In the genomic region with DNA sequence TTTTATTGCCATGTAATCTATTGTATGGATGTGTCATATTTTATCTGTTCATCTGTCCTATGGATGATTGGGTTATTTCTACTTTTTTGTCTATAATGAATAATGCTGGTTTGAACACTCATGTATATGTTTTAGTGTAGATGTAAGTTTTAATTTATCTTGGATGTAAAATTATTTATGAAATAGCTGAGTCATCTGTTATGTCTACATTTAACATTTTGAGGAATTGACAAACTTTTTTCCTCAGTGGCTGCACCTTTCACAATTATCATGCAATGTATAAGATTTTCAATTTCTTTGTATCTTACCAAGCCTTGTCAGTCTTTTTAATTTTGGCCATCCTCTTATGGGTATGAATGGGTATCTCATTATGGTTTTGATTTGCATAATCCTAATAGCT, we compare ENCODE assay signal across 25 cellular contexts.
"Had no signal": no experiment of that assay in that cellular context is flagged by ENCODE, and none has a peak within 500 bp of the region (broad histone marks: within the 10 kb centered on the region; RNA-seq: fewer than 3 reads in every experiment).

No MANE protein-coding gene starts in this region.

- FAIRE-seq: endometrium had no signal

- ATAC-seq: effector memory CD8-positive, alpha-beta T cell; esophagus mucosa; gastroesophageal sphincter; heart left ventricle; left cardiac atrium; left lung; left ventricle myocardium superior; lower lobe of right lung; mucosa of descending colon had no signal

- DNase-seq: colonic mucosa; cortex of kidney; effector CD8-positive, alpha-beta T cell; effector memory CD8-positive, alpha-beta T cell; endodermal cell; erythroblast; esophagus squamous epithelium; foreskin fibroblast; foreskin melanocyte; heart left ventricle; hypothalamus; immature natural killer cell; islet precursor cell; left cardiac atrium; left lung; left ventricle myocardium superior; lower lobe of right lung; mesenchymal stem cell; mucosa of descending colon; naive B cell had no signal

- H3K4me3 ChIP-seq: colonic mucosa, esophagus squamous epithelium, gastroesophageal sphincter, heart left ventricle, hepatocyte, left lung, lower lobe of right lung, mucosa of descending colon had no signal

- H3K9me3 ChIP-seq: colonic mucosa, esophagus squamous epithelium, gastroesophageal sphincter, heart left ventricle, left lung, lower lobe of right lung, mucosa of descending colon had no signal

- H3K27ac ChIP-seq: colonic mucosa, epithelial cell of prostate, esophagus squamous epithelium, gastroesophageal sphincter, heart left ventricle, hepatocyte, left lung, lower lobe of right lung had no signal

- H3K4me1 ChIP-seq: colonic mucosa, esophagus squamous epithelium, gastroesophageal sphincter, heart left ventricle, left lung, lower lobe of right lung had no signal

- H3K36me3 ChIP-seq: colonic mucosa, esophagus squamous epithelium, gastroesophageal sphincter, heart left ventricle, left lung, lower lobe of right lung had no signal

- H2AFZ ChIP-seq: hepatocyte had no signal

- H3K79me2 ChIP-seq: hepatocyte had no signal

- H3K4me2 ChIP-seq: hepatocyte had no signal

- H3K27me3 ChIP-seq: colonic mucosa, esophagus squamous epithelium, gastroesophageal sphincter, heart left ventricle, hepatocyte, left lung had no signal
